In genomic region chr1:10663668-10664035, GRCh38 we compare ENCODE assay signal across 1 cellular context.
TF ChIP-seq lines count a peak whose summit lies in the region.

No MANE protein-coding gene starts in this region.

TF ChIP-seq in HepG2, 621 proteins besides CTCF, POLR2A, EP300 and RAD21 (continued from another document):
- TF ChIP-seq, protein P1, sequence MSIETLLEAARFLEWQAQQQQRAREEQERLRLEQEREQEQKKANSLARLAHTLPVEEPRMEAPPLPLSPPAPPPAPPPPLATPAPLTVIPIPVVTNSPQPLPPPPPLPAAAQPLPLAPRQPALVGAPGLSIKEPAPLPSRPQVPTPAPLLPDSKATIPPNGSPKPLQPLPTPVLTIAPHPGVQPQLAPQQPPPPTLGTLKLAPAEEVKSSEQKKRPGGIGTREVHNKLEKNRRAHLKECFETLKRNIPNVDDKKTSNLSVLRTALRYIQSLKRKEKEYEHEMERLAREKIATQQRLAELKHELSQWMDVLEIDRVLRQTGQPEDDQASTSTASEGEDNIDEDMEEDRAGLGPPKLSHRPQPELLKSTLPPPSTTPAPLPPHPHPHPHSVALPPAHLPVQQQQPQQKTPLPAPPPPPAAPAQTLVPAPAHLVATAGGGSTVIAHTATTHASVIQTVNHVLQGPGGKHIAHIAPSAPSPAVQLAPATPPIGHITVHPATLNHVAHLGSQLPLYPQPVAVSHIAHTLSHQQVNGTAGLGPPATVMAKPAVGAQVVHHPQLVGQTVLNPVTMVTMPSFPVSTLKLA (IDR thresholded peaks at IDR 0.05), result no peak
- TF ChIP-seq ZBTB37 (CRISPR knock-in tag; IDR thresholded peaks at IDR 0.05), result no peak
- TF ChIP-seq, protein P2, sequence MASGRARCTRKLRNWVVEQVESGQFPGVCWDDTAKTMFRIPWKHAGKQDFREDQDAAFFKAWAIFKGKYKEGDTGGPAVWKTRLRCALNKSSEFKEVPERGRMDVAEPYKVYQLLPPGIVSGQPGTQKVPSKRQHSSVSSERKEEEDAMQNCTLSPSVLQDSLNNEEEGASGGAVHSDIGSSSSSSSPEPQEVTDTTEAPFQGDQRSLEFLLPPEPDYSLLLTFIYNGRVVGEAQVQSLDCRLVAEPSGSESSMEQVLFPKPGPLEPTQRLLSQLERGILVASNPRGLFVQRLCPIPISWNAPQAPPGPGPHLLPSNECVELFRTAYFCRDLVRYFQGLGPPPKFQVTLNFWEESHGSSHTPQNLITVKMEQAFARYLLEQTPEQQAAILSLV (CRISPR knock-in tag; IDR thresholded peaks at IDR 0.05; ENCODE audit: borderline replicate concordance), result no peak
- TF ChIP-seq ZNF781 (CRISPR knock-in tag; IDR thresholded peaks at IDR 0.05; ENCODE audit: borderline replicate concordance, not compliant biosample characterization), result no peak
